8 cellular contexts compared by ENCODE assay signal in genomic region chr1:153946622-153947246, GRCh38. TPM values are rescaled to one million over a fixed set of nuclear protein-coding genes. Genes with fewer than 3 reads are reported as not detected.
A peak's percentile ranks its signal among the peaks of the same experiment; 100 is the strongest.
DNase-seq lines count a peak whose midpoint lies in the region; ATAC-seq and TF ChIP-seq lines count a peak whose summit lies in the region.

A gene with protein sequence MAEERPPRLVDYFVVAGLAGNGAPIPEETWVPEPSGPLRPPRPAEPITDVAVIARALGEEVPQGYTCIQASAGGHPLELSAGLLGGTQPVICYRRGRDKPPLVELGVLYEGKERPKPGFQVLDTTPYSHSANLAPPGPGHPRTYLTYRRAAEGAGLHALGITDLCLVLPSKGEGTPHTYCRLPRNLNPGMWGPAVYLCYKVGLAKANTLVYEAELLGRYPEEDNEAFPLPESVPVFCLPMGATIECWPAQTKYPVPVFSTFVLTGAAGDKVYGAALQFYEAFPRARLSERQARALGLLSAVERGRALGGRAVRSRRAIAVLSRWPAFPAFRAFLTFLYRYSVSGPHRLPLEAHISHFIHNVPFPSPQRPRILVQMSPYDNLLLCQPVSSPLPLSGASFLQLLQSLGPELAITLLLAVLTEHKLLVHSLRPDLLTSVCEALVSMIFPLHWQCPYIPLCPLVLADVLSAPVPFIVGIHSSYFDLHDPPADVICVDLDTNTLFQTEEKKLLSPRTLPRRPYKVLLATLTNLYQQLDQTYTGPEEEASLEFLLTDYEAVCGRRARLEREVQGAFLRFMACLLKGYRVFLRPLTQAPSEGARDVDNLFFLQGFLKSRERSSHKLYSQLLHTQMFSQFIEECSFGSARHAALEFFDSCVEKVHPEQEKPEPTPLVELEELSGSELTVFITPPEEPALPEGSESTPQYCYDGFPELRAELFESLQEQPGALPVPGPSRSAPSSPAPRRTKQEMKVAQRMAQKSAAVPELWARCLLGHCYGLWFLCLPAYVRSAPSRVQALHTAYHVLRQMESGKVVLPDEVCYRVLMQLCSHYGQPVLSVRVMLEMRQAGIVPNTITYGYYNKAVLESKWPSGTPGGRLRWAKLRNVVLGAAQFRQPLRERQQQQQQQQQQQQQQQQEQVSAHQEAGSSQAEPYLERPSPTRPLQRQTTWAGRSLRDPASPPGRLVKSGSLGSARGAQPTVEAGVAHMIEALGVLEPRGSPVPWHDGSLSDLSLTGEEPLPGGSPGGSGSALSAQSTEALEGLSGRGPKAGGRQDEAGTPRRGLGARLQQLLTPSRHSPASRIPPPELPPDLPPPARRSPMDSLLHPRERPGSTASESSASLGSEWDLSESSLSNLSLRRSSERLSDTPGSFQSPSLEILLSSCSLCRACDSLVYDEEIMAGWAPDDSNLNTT (N-terminal part only) (minus strand): TSS chr1:153946718. CDS start chr1:153944374, 2,344 bp downstream.

- ATAC-seq in GM18873 (IDR thresholded peaks at IDR 0.05; ENCODE audit: low FRiP score, unreplicated experiment) (peak; percentile 32), HG03108 (IDR thresholded peaks at IDR 0.05; ENCODE audit: unreplicated experiment) (peak; percentile 49), left lobe of liver (peak; percentile 88)

- TF ChIP-seq CTCF in AG09319 (IDR thresholded peaks at IDR 0.05; ENCODE audit: low read depth, low read length) (peak; percentile 84), coronary artery (IDR thresholded peaks at IDR 0.05) (peak; percentile 98)

- peak within 1 kb of the TSS; percentile 89 for H3K4me3 ChIP-seq in coronary artery

- DNase-seq in AG09319 (ENCODE audit: extremely low read depth, low read depth) (peak; percentile 50), NCI-H345 treated with DMSO at 0.1 percent for 48 hours (lab: John Stamatoyannopoulos, UW; ENCODE audit: unreplicated experiment) (peak; percentile 70), coronary artery (ENCODE audit: low spot score) (no peak), left lobe of liver (ENCODE audit: low spot score) (peak; percentile 90)
- DNase-seq in activated CD4-positive, alpha-beta T cell treated with anti-CD3 and anti-CD28 coated beads for 4 hours: peak; percentile 69 to 78
- DNase-seq in stimulated activated CD4-positive, alpha-beta T cell treated with anti-CD3 and anti-CD28 coated beads, Interleukin-2, amount 100 ng/mL, for 4 hours (ENCODE audit: low read depth): peak; percentile 64

- peak within 1 kb of the TSS; percentile 97 to 98 for H3K27ac ChIP-seq in coronary artery

RNA-seq across cellular contexts. Expression of the gene that starts here (rescaled TPM):
- total RNA-seq in left lobe of liver: 25.4 TPM

Comparison
In these comparisons a context has a peak if more than half of its experiments do, and no peak if none do; other contexts are left out.
1. ATAC-seq: peak in every context shown above with its lines; median percentile 88 in left lobe of liver; 49 in HG03108; 32 in GM18873.